Comparison of ENCODE assay signal across 24 cellular contexts in the genomic region with DNA sequence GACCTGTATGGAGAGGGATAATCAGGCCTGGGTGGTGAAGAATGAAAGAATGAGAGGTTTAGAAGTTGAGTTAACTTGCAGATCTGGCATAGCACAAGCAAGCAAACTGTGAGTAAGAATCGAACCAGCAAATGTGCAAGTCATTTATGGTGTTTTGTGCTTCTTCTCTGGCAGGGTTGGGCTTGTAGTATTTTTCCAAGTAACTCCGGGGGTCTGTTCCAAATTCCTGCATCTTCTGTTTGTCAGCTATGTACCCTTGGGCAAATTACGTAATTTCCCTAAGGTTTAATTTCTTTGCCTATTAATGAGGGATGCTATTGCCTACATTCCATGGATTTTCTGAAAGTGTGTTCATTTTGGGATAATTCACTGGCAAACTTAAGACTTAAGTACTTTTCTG.
"Had no signal": no experiment of that assay in that cellular context is flagged by ENCODE, and none has a peak within 500 bp of the region (broad histone marks: within the 10 kb centered on the region; RNA-seq: fewer than 3 reads in every experiment).

No MANE protein-coding gene starts in this region.

- H3K4me1 ChIP-seq: lower lobe of right lung, prostate gland, right atrium auricular region, testis, tibial artery had no signal

- H3K4me1 Mint-ChIP-seq: naive thymus-derived CD8-positive, alpha-beta T cell; nephron progenitor cell; stimulated activated memory B cell treated with anti-CD40 and anti-IgM and Interleukin-4, amounts not matched to agents 10 μg/mL and 1 μg/mL and 100 μg/mL, for 72 hours had no signal

- H3K27me3 Mint-ChIP-seq: stimulated activated memory B cell treated with anti-CD40 and anti-IgM and Interleukin-4, amounts not matched to agents 10 μg/mL and 1 μg/mL and 100 μg/mL, for 72 hours; type B pancreatic cell had no signal

- H3K9me3 Mint-ChIP-seq: type B pancreatic cell had no signal

- DNase-seq: dorsolateral prefrontal cortex; effector CD4-positive, alpha-beta T cell; head of caudate nucleus; left ventricle myocardium superior; lower lobe of right lung; naive thymus-derived CD8-positive, alpha-beta T cell; nephron progenitor cell; nucleus accumbens; sigmoid colon; stimulated activated CD4-positive, alpha-beta T cell treated with anti-CD3 and anti-CD28 coated beads, Interleukin-2, amount 100 ng/mL, for 24 hours; stimulated activated CD4-positive, alpha-beta T cell treated with anti-CD3 and anti-CD28 coated beads, Interleukin-4, amount 100 ng/mL, for 4 hours; stimulated activated naive CD8-positive, alpha-beta T cell treated with anti-CD3 and anti-CD28 coated beads, Interleukin-15, Interleukin-2, amounts not matched to agents 100 U/mL and 50 U/mL, for 24 hours; substantia nigra; testis; tibial artery had no signal

- H3K27ac ChIP-seq: dorsolateral prefrontal cortex, epithelial cell of prostate, lower lobe of right lung, prostate gland, right atrium auricular region, sigmoid colon, testis, tibial artery had no signal

- H3K36me3 Mint-ChIP-seq: naive thymus-derived CD8-positive, alpha-beta T cell; stimulated activated memory B cell treated with anti-CD40 and anti-IgM and Interleukin-4, amounts not matched to agents 10 μg/mL and 1 μg/mL and 100 μg/mL, for 72 hours; type B pancreatic cell had no signal

- ATAC-seq: esophagus mucosa; lower lobe of right lung; naive thymus-derived CD8-positive, alpha-beta T cell; stimulated activated memory B cell treated with anti-CD40 and anti-IgM and Interleukin-4, amounts not matched to agents 10 μg/mL and 1 μg/mL and 100 μg/mL, for 72 hours; stimulated activated naive CD8-positive, alpha-beta T cell treated with anti-CD3 and anti-CD28 coated beads, Interleukin-15, Interleukin-2, amounts not matched to agents 100 U/mL and 50 U/mL, for 24 hours had no signal

- H3K4me3 ChIP-seq: dorsolateral prefrontal cortex, lower lobe of right lung, prostate gland, right atrium auricular region, sigmoid colon, testis, tibial artery had no signal

- H3K36me3 ChIP-seq: lower lobe of right lung, prostate gland, right atrium auricular region, sigmoid colon, tibial artery had no signal

- H3K4me3 Mint-ChIP-seq: naive thymus-derived CD8-positive, alpha-beta T cell; nephron progenitor cell; stimulated activated memory B cell treated with anti-CD40 and anti-IgM and Interleukin-4, amounts not matched to agents 10 μg/mL and 1 μg/mL and 100 μg/mL, for 72 hours; type B pancreatic cell had no signal

- FAIRE-seq: colon, frontal cortex, keratinocyte had no signal

- H3K27ac Mint-ChIP-seq: naive thymus-derived CD8-positive, alpha-beta T cell; nephron progenitor cell; stimulated activated memory B cell treated with anti-CD40 and anti-IgM and Interleukin-4, amounts not matched to agents 10 μg/mL and 1 μg/mL and 100 μg/mL, for 72 hours; type B pancreatic cell had no signal

- H3K9me3 ChIP-seq: lower lobe of right lung, prostate gland, right atrium auricular region, testis, tibial artery had no signal

- H3K27me3 ChIP-seq: dorsolateral prefrontal cortex, right atrium auricular region, sigmoid colon, testis, tibial artery had no signal
